1 cellular context compared by ENCODE assay signal in genomic region chr20:31661625-31662371, GRCh38.
A peak's percentile ranks its signal among the peaks of the same experiment; 100 is the strongest.
TF ChIP-seq lines count a peak whose summit lies in the region.

No MANE protein-coding gene starts in this region.

TF ChIP-seq in H1, 55 proteins besides CTCF, POLR2A, EP300 and RAD21 (continued from another document):
- 0 out of 2 replicates have a peak, but pooled peaks have one; percentile 8 for TF ChIP-seq SP1 (IDR thresholded peaks at IDR 0.05; ENCODE audit: low read depth, low read length)
- TF ChIP-seq CHD7 (IDR thresholded peaks at IDR 0.05; ENCODE audit: insufficient replicate concordance, low read length): no peak
- TF ChIP-seq ATF3 (IDR thresholded peaks at IDR 0.05; ENCODE audit: insufficient read depth, low read depth, low read length): 0 out of 2 replicates have a peak, but pooled peaks have one; percentile 10
- TF ChIP-seq CBX5 (IDR thresholded peaks at IDR 0.05; ENCODE audit: low read depth, low read length): no peak
- TF ChIP-seq KDM1A (IDR thresholded peaks at IDR 0.05; ENCODE audit: borderline replicate concordance, low read length): peak; percentile 96
- TF ChIP-seq SAP30 (IDR thresholded peaks at IDR 0.05; ENCODE audit: insufficient read depth, insufficient replicate concordance, low read length): peak; percentile 80
- peak; percentile 35 for TF ChIP-seq ASH2L (IDR thresholded peaks at IDR 0.05; ENCODE audit: low read length)
- 0 out of 2 replicates have a peak, but pooled peaks have one; percentile 65 for TF ChIP-seq YY1 (IDR thresholded peaks at IDR 0.05; ENCODE audit: low read depth, low read length)
- TF ChIP-seq USF2 (IDR thresholded peaks at IDR 0.05; ENCODE audit: low read length): no peak
- TF ChIP-seq HDAC6 (IDR thresholded peaks at IDR 0.05; ENCODE audit: low read depth, low read length): no peak
- TF ChIP-seq RFX5 (IDR thresholded peaks at IDR 0.05; ENCODE audit: borderline replicate concordance, low read depth, low read length): no peak
- TF ChIP-seq HDAC2 (IDR thresholded peaks at IDR 0.05; ENCODE audit: borderline replicate concordance in 1 of 2, low read depth in 2 of 2, low read length in 2 of 2): peak in 1 of 2 experiments; percentile 91; a peak in 2 of 4 replicates
- TF ChIP-seq TAF1 (IDR thresholded peaks at IDR 0.05; ENCODE audit: low read depth, low read length): no peak; the same call in 1 of the 2 replicates
- TF ChIP-seq CHD1 (IDR thresholded peaks at IDR 0.05; ENCODE audit: low read depth, low read length): no peak
- TF ChIP-seq POU5F1 (IDR thresholded peaks at IDR 0.05; ENCODE audit: low read depth, low read length): no peak
- peak; percentile 44; the same call in 1 of the 2 replicates for TF ChIP-seq MAX (IDR thresholded peaks at IDR 0.05)
- 0 out of 2 replicates have a peak, but pooled peaks have one; percentile 18 for TF ChIP-seq CHD2 (IDR thresholded peaks at IDR 0.05; ENCODE audit: low read length)
- TF ChIP-seq ATF2 (IDR thresholded peaks at IDR 0.05; ENCODE audit: low read length): peak; percentile 73; the same call in 1 of the 2 replicates
- no peak for TF ChIP-seq SIRT6 (IDR thresholded peaks at IDR 0.05; ENCODE audit: low read length)
- TF ChIP-seq KDM5A (IDR thresholded peaks at IDR 0.05; ENCODE audit: low read length): no peak
- 0 out of 2 replicates have a peak, but pooled peaks have one; percentile 19 for TF ChIP-seq CREB1 (IDR thresholded peaks at IDR 0.05)
- TF ChIP-seq POLR2AphosphoS5 (IDR thresholded peaks at IDR 0.05; ENCODE audit: low read depth, low read length): peak; percentile 50; the same call in 1 of the 2 replicates
- no peak for TF ChIP-seq SP2 (IDR thresholded peaks at IDR 0.05; ENCODE audit: low read length)
- TF ChIP-seq SIN3A (conservative IDR thresholded peaks at IDR 0.05 in 1 of 2, IDR thresholded peaks at IDR 0.05 in 1 of 2; ENCODE audit: low read depth in 1 of 2, low read length in 2 of 2): peak; percentile 60 to 65; a peak in 2 of 4 replicates
- no peak for TF ChIP-seq GTF2F1 (IDR thresholded peaks at IDR 0.05; ENCODE audit: borderline replicate concordance, low read depth, low read length)
